In genomic region chr9:106772523-106773290, GRCh38 we compare ENCODE assay signal across 23 cellular contexts.
DNase-seq lines count a peak whose midpoint lies in the region; ATAC-seq and TF ChIP-seq lines count a peak whose summit lies in the region.
"Had no signal": no experiment of that assay in that cellular context is flagged by ENCODE, and none has a peak within 500 bp of the region (broad histone marks: within the 10 kb centered on the region; RNA-seq: fewer than 3 reads in every experiment).

No MANE protein-coding gene starts in this region.

- H3K9me3 ChIP-seq in RWPE2 (ENCODE audit: severe bottlenecking): no peaks in the 10 kb centered on the region
- no peaks in the 10 kb centered on the region for H3K9me3 ChIP-seq in trophoblast cell (ENCODE audit: insufficient read depth, low read depth, low read length)
- no peaks in the 10 kb centered on the region for H3K9me3 ChIP-seq in neural progenitor cell (ENCODE audit: low read depth)
- H3K9me3 ChIP-seq in stomach: no peaks in the 10 kb centered on the region
- H3K9me3 ChIP-seq: pancreas, sigmoid colon, thyroid gland had no signal

- peak; percentile 29; the same call in 1 of the 3 replicates for ATAC-seq in RWPE2 (ENCODE audit: low read depth)

- no peak overlapping the region for H2AK5ac ChIP-seq in trophoblast cell (ENCODE audit: low read length)

- H4K91ac ChIP-seq in trophoblast cell (ENCODE audit: low read depth, low read length): peak overlapping the region; percentile 38

- H2BK12ac ChIP-seq in trophoblast cell (ENCODE audit: low read length): peak overlapping the region; percentile 38

- peak overlapping the region; percentile 72 for H3K14ac ChIP-seq in trophoblast cell (ENCODE audit: low read length)

- no peaks in the 10 kb centered on the region for H3K4me1 Mint-ChIP-seq in neural progenitor cell
- H3K4me1 Mint-ChIP-seq: B cell; memory B cell; naive B cell; stimulated activated memory B cell treated with anti-CD40 and anti-IgM and Interleukin-4, amounts not matched to agents 10 μg/mL and 1 μg/mL and 100 μg/mL, for 72 hours had no signal

- DNase-seq in AG10803 (ENCODE audit: low read depth) (peak; percentile 27), RWPE2 (ENCODE audit: low spot score) (no peak), fibroblast of mammary gland (ENCODE audit: low read depth) (peak; percentile 40), trophoblast cell (peak in 1 of 2 donors; percentile 41), anterior cingulate cortex (lab: John Stamatoyannopoulos, UW) (no peak), neural progenitor cell (ENCODE audit: low spot score) (no peak), NCI-H1694 treated with DMSO at 0.1 percent for 48 hours (lab: John Stamatoyannopoulos, UW) (no peak), stomach (no peak)
- DNase-seq: activated T-cell treated with anti-CD3 and anti-CD28 coated beads, Interleukin-2, amount 50 U/mL, for 24 hours; amniotic stem cell; kidney glomerular epithelial cell; naive B cell; NCI-H1930; NCI-H226; NCI-H774; pancreas; sigmoid colon; T-helper 1 cell; thyroid gland had no signal

- H3K4me2 ChIP-seq in trophoblast cell (ENCODE audit: low read length) (no peak overlapping the region), neural progenitor cell (no peak overlapping the region)
- H3K4me2 ChIP-seq: KMS-11 had no signal

- no peak overlapping the region for H4K8ac ChIP-seq in trophoblast cell (ENCODE audit: low read depth, low read length)

- H3K27me3 ChIP-seq in RWPE2 (ENCODE audit: insufficient read depth, poor library complexity, severe bottlenecking) (no peaks in the 10 kb centered on the region), trophoblast cell (ENCODE audit: insufficient read depth, low read length) (no peaks in the 10 kb centered on the region), neural progenitor cell (no peaks in the 10 kb centered on the region), stomach (no peaks in the 10 kb centered on the region)
- H3K27me3 ChIP-seq: pancreas, sigmoid colon, thyroid gland had no signal

- H3K79me2 ChIP-seq in trophoblast cell (ENCODE audit: control insufficient read depth, insufficient read depth, low read length, poor library complexity): no peaks in the 10 kb centered on the region
- no peaks in the 10 kb centered on the region for H3K79me2 ChIP-seq in neural progenitor cell (ENCODE audit: low read depth)

- no peak overlapping the region for H3K23ac ChIP-seq in trophoblast cell (ENCODE audit: low read length)

- no peaks in the 10 kb centered on the region for H3K36me3 Mint-ChIP-seq in neural progenitor cell
- H3K36me3 Mint-ChIP-seq: memory B cell; naive B cell; stimulated activated memory B cell treated with anti-CD40 and anti-IgM and Interleukin-4, amounts not matched to agents 10 μg/mL and 1 μg/mL and 100 μg/mL, for 72 hours had no signal

- no CpG with 5 or more reads among the region's 5 CpGs for WGBS in trophoblast cell (ENCODE audit: extremely low coverage, insufficient coverage, insufficient read length)
- WGBS in stomach, 5 donors: 80 to 85% (median 83%) methylated on average over 5 of the region's 5 CpGs

- H3K9me3 Mint-ChIP-seq in neural progenitor cell: no peaks in the 10 kb centered on the region

- H3F3A ChIP-seq in neural progenitor cell (ENCODE audit: low read depth): no peaks in the 10 kb centered on the region

- no peak overlapping the region for H3K4me3 Mint-ChIP-seq in neural progenitor cell
- H3K4me3 Mint-ChIP-seq: activated T-cell treated with anti-CD3 and anti-CD28 coated beads, Interleukin-2, amount 50 U/mL, for 24 hours; B cell; memory B cell; naive B cell; stimulated activated memory B cell treated with anti-CD40 and anti-IgM and Interleukin-4, amounts not matched to agents 10 μg/mL and 1 μg/mL and 100 μg/mL, for 72 hours had no signal

- no peak overlapping the region for H4K12ac ChIP-seq in trophoblast cell (ENCODE audit: low read depth, low read length)

- H2BK5ac ChIP-seq in trophoblast cell (ENCODE audit: low read depth, low read length, poor library complexity): no peak overlapping the region

- peak overlapping the region; percentile 77 for H3K18ac ChIP-seq in trophoblast cell (ENCODE audit: low read length)

- H3K27me3 Mint-ChIP-seq in neural progenitor cell (ENCODE audit: insufficient read depth, low read depth): peaks cover 2% of the 10 kb centered on the region
- H3K27me3 Mint-ChIP-seq: activated T-cell treated with anti-CD3 and anti-CD28 coated beads, Interleukin-2, amount 50 U/mL, for 24 hours; naive B cell; stimulated activated memory B cell treated with anti-CD40 and anti-IgM and Interleukin-4, amounts not matched to agents 10 μg/mL and 1 μg/mL and 100 μg/mL, for 72 hours had no signal

- H3K4ac ChIP-seq in trophoblast cell (ENCODE audit: low read depth, low read length): no peak overlapping the region

- H3K36me3 ChIP-seq in RWPE2 (ENCODE audit: low read depth) (no peaks in the 10 kb centered on the region), trophoblast cell (ENCODE audit: control insufficient read depth in 1 of 2, insufficient read depth in 2 of 2, low read length in 2 of 2) (no peaks in the 10 kb centered on the region), neural progenitor cell (no peaks in the 10 kb centered on the region), stomach (no peaks in the 10 kb centered on the region)
- H3K36me3 ChIP-seq: pancreas, sigmoid colon, thyroid gland had no signal

- TF ChIP-seq POLR2A in stomach (IDR thresholded peaks at IDR 0.05): no peak

- H3K4me1 ChIP-seq in RWPE2 (ENCODE audit: insufficient read depth, poor library complexity, severe bottlenecking) (peaks cover 16% of the 10 kb centered on the region), trophoblast cell (ENCODE audit: control insufficient read depth in 1 of 2, insufficient read depth in 2 of 2, low read length in 2 of 2) (peaks cover 5 to 8% of the 10 kb centered on the region in 2 experiments), neural progenitor cell (no peaks in the 10 kb centered on the region), stomach (no peaks in the 10 kb centered on the region)
- H3K4me1 ChIP-seq: pancreas, sigmoid colon had no signal

- H3K79me1 ChIP-seq in trophoblast cell (ENCODE audit: low read length): peaks cover 7% of the 10 kb centered on the region

- H3K4me3 ChIP-seq in AG10803 (ENCODE audit: low read length) (no peak overlapping the region), RWPE2 (ENCODE audit: severe bottlenecking) (no peak overlapping the region), fibroblast of mammary gland (ENCODE audit: control insufficient read depth, low read depth, low read length) (no peak overlapping the region), trophoblast cell (ENCODE audit: low read depth, low read length) (no peak overlapping the region), neural progenitor cell (no peak overlapping the region), stomach (no peak overlapping the region)
- H3K4me3 ChIP-seq: pancreas, sigmoid colon, thyroid gland had no signal

- TF ChIP-seq CTCF in AG10803 (conservative IDR thresholded peaks at IDR 0.05; ENCODE audit: low read length) (no peak), RWPE2 (IDR thresholded peaks at IDR 0.05; ENCODE audit: poor library complexity, severe bottlenecking) (no peak), fibroblast of mammary gland (conservative IDR thresholded peaks at IDR 0.05; ENCODE audit: control insufficient read depth, insufficient read depth, low read depth, low read length) (no peak), neural progenitor cell (IDR thresholded peaks at IDR 0.05) (no peak), stomach (IDR thresholded peaks at IDR 0.05) (no peak)

- no peak overlapping the region for H3K27ac Mint-ChIP-seq in neural progenitor cell
- H3K27ac Mint-ChIP-seq: activated T-cell treated with anti-CD3 and anti-CD28 coated beads, Interleukin-2, amount 50 U/mL, for 24 hours; B cell; memory B cell; naive B cell; stimulated activated memory B cell treated with anti-CD40 and anti-IgM and Interleukin-4, amounts not matched to agents 10 μg/mL and 1 μg/mL and 100 μg/mL, for 72 hours had no signal

- H3K9ac ChIP-seq in trophoblast cell (ENCODE audit: low read length) (no peak overlapping the region), neural progenitor cell (no peak overlapping the region)
- H3K9ac ChIP-seq: KMS-11 had no signal

- intact Hi-C loops in stomach (cut with DNase I; ENCODE audit: low total_unique reads): no loop called here

- H3K27ac ChIP-seq in RWPE2 (ENCODE audit: poor library complexity, severe bottlenecking) (no peak overlapping the region), trophoblast cell (ENCODE audit: low read depth, low read length) (no peak overlapping the region), neural progenitor cell (no peak overlapping the region), stomach (no peak overlapping the region)
- H3K27ac ChIP-seq: KMS-11, pancreas, sigmoid colon, thyroid gland had no signal

- no peaks in the 10 kb centered on the region for H4K20me1 ChIP-seq in neural progenitor cell (ENCODE audit: low read depth)

- H2AFZ ChIP-seq in trophoblast cell (ENCODE audit: insufficient read depth, low read length, poor library complexity) (no peak overlapping the region), neural progenitor cell (replicated peaks) (no peak overlapping the region)

- no peak for TF ChIP-seq EP300 in stomach (IDR thresholded peaks at IDR 0.05)

- H2BK120ac ChIP-seq in trophoblast cell (ENCODE audit: insufficient read depth, low read length, poor library complexity): no peak overlapping the region

Comparison
In these comparisons a context has a peak if more than half of its experiments do, and no peak if none do; other contexts are left out.
1. DNase-seq: peak in AG10803 (single experiment) and fibroblast of mammary gland (single experiment); none in RWPE2 (single experiment), anterior cingulate cortex (0 of 58), neural progenitor cell (single experiment), NCI-H1694 treated with DMSO at 0.1 percent for 48 hours (single experiment) and stomach (single experiment).